Comparison of ENCODE assay signal across 12 cellular contexts in genomic region chrX:104085477-104085876, GRCh38. TPM values are rescaled to one million over a fixed set of nuclear protein-coding genes. Genes with fewer than 3 reads are reported as not detected.
"Had no signal": no experiment of that assay in that cellular context is flagged by ENCODE, and none has a peak within 500 bp of the region (broad histone marks: within the 10 kb centered on the region; RNA-seq: fewer than 3 reads in every experiment).

No MANE protein-coding gene starts in this region.

- DNase-seq: GM23248, GOT3, H7, HFFc6, Karpas-422, KBM-7 had no signal

- H3K9me3 ChIP-seq: HAP-1 had no signal

- H3K4me2 ChIP-seq: KMS-11 had no signal

- H3K36me3 ChIP-seq: HAP-1 had no signal

- H3K9ac ChIP-seq: GM23248, KMS-11 had no signal

- H2AFZ ChIP-seq: GM23248 had no signal

- ATAC-seq: HCT116 had no signal

- H3K27ac ChIP-seq: GM23248, KMS-11 had no signal

- H3K4me1 ChIP-seq: HAP-1 had no signal

- H3K4me3 ChIP-seq: GM23248, HAP-1 had no signal

RNA-seq across cellular contexts. Expression of gene TMSB15C, which starts 9.4 kb away (rescaled TPM):
- total RNA-seq: HT-29 had no signal

RNA-seq across cellular contexts. Expression of gene ZCCHC18, which starts 26.8 kb away (rescaled TPM):
- total RNA-seq: GM23248, HT-29 had no signal

RNA-seq across cellular contexts. Expression of gene H2BW2, which starts 45.7 kb away (rescaled TPM):
- total RNA-seq: GM23248, H4, H7, HFFc6, HT-29 had no signal
- polyA plus RNA-seq: GM23248, IgD-negative memory B cell had no signal
